8 cellular contexts compared by ENCODE assay signal in the genomic region with DNA sequence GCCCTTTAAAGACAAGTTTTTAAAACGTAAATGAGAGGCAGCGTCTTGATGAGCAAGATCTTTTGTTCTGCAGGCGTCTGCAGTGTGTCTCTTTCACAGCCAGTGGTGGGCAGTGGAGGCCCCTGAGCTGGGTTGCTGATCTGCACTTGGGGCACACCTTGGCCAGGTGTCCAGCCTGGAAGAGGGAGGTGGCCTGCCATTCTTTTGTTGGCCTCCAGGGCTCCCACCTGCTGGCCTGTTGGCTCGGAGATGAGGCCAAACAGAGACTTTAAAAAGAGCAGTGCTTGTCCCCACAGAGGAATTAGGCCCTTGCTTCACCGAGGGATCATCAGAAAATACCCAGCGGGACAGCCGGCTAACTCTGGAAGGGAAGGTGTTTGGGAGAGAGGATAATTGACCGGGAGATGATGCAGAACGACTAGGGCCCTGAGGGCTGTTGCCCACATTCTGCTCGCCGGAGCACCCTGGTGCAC.
DNase-seq lines count a peak whose midpoint lies in the region; ATAC-seq, FAIRE-seq and TF ChIP-seq lines count a peak whose summit lies in the region.

No MANE protein-coding gene starts in this region.

- no peak for FAIRE-seq in H1 (lab: Jason Lieb, UNC)

- peak; percentile 35 to 48 for TF ChIP-seq RAD21 in H1 (IDR thresholded peaks at IDR 0.05 in 1 of 2, conservative IDR thresholded peaks at IDR 0.05 in 1 of 2; ENCODE audit: low read depth in 2 of 2, low read length in 2 of 2)

- H2BK120ac ChIP-seq in H1 (replicated peaks; ENCODE audit: low read depth, low read length), result no peak overlapping the region
- H2BK120ac ChIP-seq in trophoblast cell (ENCODE audit: insufficient read depth, low read length, poor library complexity), result no peak overlapping the region

- no peak for TF ChIP-seq POLR2A in H1 (IDR thresholded peaks at IDR 0.05; ENCODE audit: control extremely low read depth in 1 of 2, low read depth in 2 of 2, low read length in 2 of 2)

- no peak overlapping the region for H4K5ac ChIP-seq in H1 (ENCODE audit: insufficient read length, low read depth, low read length)

- peaks cover 8 to 45% (median 16%) of the 10 kb centered on the region in 4 experiments for H3K4me1 ChIP-seq in H1 (replicated peaks in 1 of 4; ENCODE audit: control insufficient read depth in 3 of 4, insufficient read depth in 4 of 4, low read length in 3 of 4)
- peaks cover 20 to 21% of the 10 kb centered on the region in 2 experiments for H3K4me1 ChIP-seq in trophoblast cell (ENCODE audit: control insufficient read depth in 1 of 2, insufficient read depth in 2 of 2, low read length in 2 of 2)

- H3K4me2 ChIP-seq in H1 (ENCODE audit: insufficient read depth in 1 of 2, low read depth in 2 of 2, low read length in 2 of 2) (0 out of 4 replicates have a peak overlapping the region, but pooled peaks of 1 of the 2 experiments have one; percentile 6), trophoblast cell (ENCODE audit: low read length) (no peak overlapping the region)

- H3K9me3 Mint-ChIP-seq in HFFc6, result no peaks in the 10 kb centered on the region
- H3K9me3 Mint-ChIP-seq in T-cell, result no peaks in the 10 kb centered on the region

- H3K9me3 ChIP-seq in H1 (ENCODE audit: insufficient read depth in 2 of 2, low read depth in 1 of 2, low read length in 1 of 2), result no peaks in the 10 kb centered on the region
- H3K9me3 ChIP-seq in trophoblast cell (ENCODE audit: insufficient read depth, low read depth, low read length), result no peaks in the 10 kb centered on the region

- H4K20me1 ChIP-seq in H1 (replicated peaks in 1 of 2; ENCODE audit: control insufficient read depth in 1 of 2, insufficient read depth in 2 of 2, low read length in 2 of 2), result peaks cover 3 to 4% of the 10 kb centered on the region in 2 experiments

- H4K12ac ChIP-seq in trophoblast cell (ENCODE audit: low read depth, low read length), result no peak overlapping the region

- no peak overlapping the region for H4K8ac ChIP-seq in H1 (ENCODE audit: extremely low read depth, insufficient read depth, low read length)
- H4K8ac ChIP-seq in trophoblast cell (ENCODE audit: low read depth, low read length), result no peak overlapping the region

- H3K14ac ChIP-seq in H1 (ENCODE audit: insufficient read length) (no peak overlapping the region), trophoblast cell (ENCODE audit: low read length) (no peak overlapping the region)

- H3K4me1 Mint-ChIP-seq in HFFc6 (ENCODE audit: low read depth), result peaks cover 28% of the 10 kb centered on the region
- H3K4me1 Mint-ChIP-seq in T-cell, result peaks cover 62 to 85% (median 72%) of the 10 kb centered on the region in 3 donors

- H3K4me3 Mint-ChIP-seq in HFFc6, result peak overlapping the region; percentile 57
- peak overlapping the region; percentile 58 to 63 (median 63) for H3K4me3 Mint-ChIP-seq in T-cell

- H4K91ac ChIP-seq in H1 (replicated peaks; ENCODE audit: insufficient read length, low read length) (no peak overlapping the region), trophoblast cell (ENCODE audit: low read depth, low read length) (peak overlapping the region; percentile 27)

- peak; percentile 62 for TF ChIP-seq CTCF in HFFc6 (IDR thresholded peaks at IDR 0.05)
- peak; percentile 50 to 58 (median 57) for TF ChIP-seq CTCF in H1 (IDR thresholded peaks at IDR 0.05; ENCODE audit: control extremely low read depth in 1 of 3, insufficient read depth in 1 of 3, low read depth in 1 of 3, low read length in 3 of 3)

- H3K56ac ChIP-seq in H1 (replicated peaks; ENCODE audit: insufficient read length, low read depth, low read length), result no peak overlapping the region

- H3K27me3 Mint-ChIP-seq in HFFc6 (ENCODE audit: insufficient read depth), result peaks cover 4% of the 10 kb centered on the region
- H3K27me3 Mint-ChIP-seq in T-cell, result no peaks in the 10 kb centered on the region

- H3K79me2 ChIP-seq in H1 (ENCODE audit: control insufficient read depth in 1 of 2, insufficient read depth in 2 of 2, low read length in 2 of 2) (peaks cover 0 to 12% of the 10 kb centered on the region in 2 experiments; a peak in 1 of 4 replicates), trophoblast cell (ENCODE audit: control insufficient read depth, insufficient read depth, low read length, poor library complexity) (peaks cover 8% of the 10 kb centered on the region)

- no peak for TF ChIP-seq EP300 in H1 (IDR thresholded peaks at IDR 0.05; ENCODE audit: borderline replicate concordance in 1 of 2, low read depth in 2 of 2, low read length in 2 of 2)

- no peak for DNase-seq in HFFc6
- DNase-seq in T-cell, result peak in 12 of 34 experiments; percentile 7 to 56 (median 14)
- DNase-seq in H1 (ENCODE audit: low read depth in 1 of 2, low spot score in 2 of 2), result peak in 1 of 2 experiments; percentile 59
- peak in 1 of 2 donors; percentile 45 for DNase-seq in trophoblast cell
- DNase-seq in NCI-H1694 treated with DMSO at 0.1 percent for 48 hours (lab: John Stamatoyannopoulos, UW), result no peak
- no peak for DNase-seq in NCI-H2196 (lab: John Stamatoyannopoulos, UW; ENCODE audit: unreplicated experiment)

- H3K9ac ChIP-seq in H1 (replicated peaks in 1 of 4; ENCODE audit: extremely low read depth in 1 of 4, low read depth in 3 of 4, low read length in 3 of 4) (no peak overlapping the region), trophoblast cell (ENCODE audit: low read length) (no peak overlapping the region)

- H2AK5ac ChIP-seq in H1 (ENCODE audit: low read depth, low read length), result 0 out of 2 replicates have a peak overlapping the region, but pooled peaks have one; percentile 78
- peak overlapping the region; percentile 62 for H2AK5ac ChIP-seq in trophoblast cell (ENCODE audit: low read length)

- H2BK12ac ChIP-seq in H1 (ENCODE audit: low read depth, low read length) (no peak overlapping the region), trophoblast cell (ENCODE audit: low read length) (peak overlapping the region; percentile 66)

- WGBS in H1 (ENCODE audit: extremely low coverage in 1 of 2, insufficient coverage in 1 of 2, insufficient read length in 1 of 2, insufficient replicate concordance in 2 of 2, low coverage in 1 of 2, low lambda C conversion rate in 2 of 2, missing lambda C conversion rate in 1 of 2), 2 experiments, result 58% methylated on average over 11 of the region's 11 CpGs; no CpG with 5 or more reads in 1 of the 2 experiments
- no CpG with 5 or more reads among the region's 11 CpGs for WGBS in trophoblast cell (ENCODE audit: extremely low coverage, insufficient coverage, insufficient read length)

- POLR2A ChIA-PET in T-cell (lab: Charles Lee) (no interaction called here), H1 (lab: Charles Lee; ENCODE audit: partially characterized antibody) (interaction anchor here (1.0 to 1.9 kb wide), 3 partner anchors 10 to 12 kb away, joined by 3 to 4 read pairs (median 3); no protein-coding TSS in a partner anchor)

- H3K36me3 ChIP-seq in H1 (ENCODE audit: control insufficient read depth in 2 of 4, insufficient read depth in 4 of 4, low read length in 3 of 4) (no peaks in the 10 kb centered on the region), trophoblast cell (ENCODE audit: control insufficient read depth in 1 of 2, insufficient read depth in 2 of 2, low read length in 2 of 2) (peaks cover 5 to 15% of the 10 kb centered on the region in 2 experiments)

- no peak overlapping the region for H2BK20ac ChIP-seq in H1 (ENCODE audit: low read length)

- H2BK5ac ChIP-seq in H1 (ENCODE audit: low read depth, low read length) (no peak overlapping the region; the same call in 1 of the 2 replicates), trophoblast cell (ENCODE audit: low read depth, low read length, poor library complexity) (no peak overlapping the region)

- H3K36me3 Mint-ChIP-seq in HFFc6 (ENCODE audit: low read depth) (no peaks in the 10 kb centered on the region), T-cell (peaks cover 10% of the 10 kb centered on the region)

- H3K79me1 ChIP-seq in H1 (ENCODE audit: low read depth, low read length) (peaks cover 3% of the 10 kb centered on the region; the same call in 1 of the 2 replicates), trophoblast cell (ENCODE audit: low read length) (peaks cover 5% of the 10 kb centered on the region)

- no peaks in the 10 kb centered on the region for H3K23me2 ChIP-seq in H1 (ENCODE audit: low read depth, low read length)

- H3K18ac ChIP-seq in H1 (ENCODE audit: extremely low read depth, low read length) (no peak overlapping the region; the same call in 1 of the 2 replicates), trophoblast cell (ENCODE audit: low read length) (peak overlapping the region; percentile 68)

- H2BK15ac ChIP-seq in H1 (ENCODE audit: low read length), result no peak overlapping the region

- H3K27me3 ChIP-seq in H1 (replicated peaks in 1 of 4; ENCODE audit: control insufficient read depth in 3 of 4, extremely low read depth in 1 of 4, insufficient read depth in 3 of 4, low read length in 3 of 4) (no peaks in the 10 kb centered on the region), trophoblast cell (ENCODE audit: insufficient read depth, low read length) (no peaks in the 10 kb centered on the region)

- H3K4me3 ChIP-seq in H1 (ENCODE audit: extremely low read depth in 1 of 4, insufficient read depth in 2 of 4, low read depth in 3 of 4, low read length in 4 of 4), result no peak overlapping the region
- no peak overlapping the region for H3K4me3 ChIP-seq in trophoblast cell (ENCODE audit: low read depth, low read length)

- CTCF ChIA-PET in T-cell (lab: Charles Lee), result no interaction called here
- CTCF ChIA-PET in H1 (lab: Charles Lee; ENCODE audit: partially characterized antibody), result interaction anchor here (0.7 to 3.3 kb wide), 15 partner anchors 8 to 160 kb away, joined by 3 to 15 read pairs (median 5); no protein-coding TSS in a partner anchor

- no peak overlapping the region for H3K27ac ChIP-seq in H1 (ENCODE audit: low read depth, low read length)
- H3K27ac ChIP-seq in trophoblast cell (ENCODE audit: low read depth, low read length), result no peak overlapping the region

- H3K23ac ChIP-seq in H1 (ENCODE audit: insufficient read length), result no peak overlapping the region
- H3K23ac ChIP-seq in trophoblast cell (ENCODE audit: low read length), result no peak overlapping the region

- H3K27ac Mint-ChIP-seq in HFFc6 (peak overlapping the region; percentile 56), T-cell (peak overlapping the region; percentile 97 to 98)

- no peak for ATAC-seq in T-cell (replicated peaks in 1 of 4)
- ATAC-seq in HG03196 (IDR thresholded peaks at IDR 0.05; ENCODE audit: unreplicated experiment), result no peak
- ATAC-seq in GM21529 (IDR thresholded peaks at IDR 0.05; ENCODE audit: unreplicated experiment), result no peak

- H3K4ac ChIP-seq in H1 (replicated peaks; ENCODE audit: insufficient read length, low read depth, low read length), result no peak overlapping the region
- peak overlapping the region; percentile 44 for H3K4ac ChIP-seq in trophoblast cell (ENCODE audit: low read depth, low read length)

- H2AFZ ChIP-seq in H1 (ENCODE audit: low read length) (no peak overlapping the region), trophoblast cell (ENCODE audit: insufficient read depth, low read length, poor library complexity) (no peak overlapping the region)

TF ChIP-seq in H1, 55 proteins besides CTCF, POLR2A, EP300 and RAD21 (continues in another document):
- 0 out of 4 replicates have a peak, but pooled peaks of 1 of the 2 experiments have one; percentile 6 for TF ChIP-seq HDAC2 (IDR thresholded peaks at IDR 0.05; ENCODE audit: borderline replicate concordance in 1 of 2, low read depth in 2 of 2, low read length in 2 of 2)
